In genomic region chr12:57569858-57570257, GRCh38 we compare ENCODE assay signal across 32 cellular contexts. TPM values are rescaled to one million over a fixed set of nuclear protein-coding genes. Genes with fewer than 3 reads are reported as not detected.
"Had no signal": no experiment of that assay in that cellular context is flagged by ENCODE, and none has a peak within 500 bp of the region (broad histone marks: within the 10 kb centered on the region; RNA-seq: fewer than 3 reads in every experiment).

No MANE protein-coding gene starts in this region.

- ATAC-seq: left colon; left lung; mucosa of descending colon; naive thymus-derived CD4-positive, alpha-beta T cell; natural killer cell treated with Interleukin-12 subunit alpha and Interleukin-12 subunit beta and Interleukin-15 and Interleukin-18, amount 100 ng/mL, for 72 hours; pancreas; sciatic nerve; stimulated activated naive B cell treated with anti-CD40 and anti-IgM and Interleukin-4, amounts not matched to agents 10 μg/mL and 1 μg/mL and 100 μg/mL, for 72 hours; stimulated activated naive CD8-positive, alpha-beta T cell treated with anti-CD3 and anti-CD28 coated beads, Interleukin-15, Interleukin-2, amounts not matched to agents 100 U/mL and 50 U/mL, for 24 hours had no signal

- H3K27ac ChIP-seq: left lung, pancreas, prostate gland, skin epidermis, stomach, testis, thyroid gland, transverse colon, upper lobe of left lung had no signal

- H3K4me3 Mint-ChIP-seq: immature natural killer cell; naive thymus-derived CD4-positive, alpha-beta T cell; natural killer cell treated with Interleukin-12 subunit alpha and Interleukin-12 subunit beta and Interleukin-15 and Interleukin-18, amount 100 ng/mL, for 72 hours; stimulated activated naive B cell treated with anti-CD40 and anti-IgM and Interleukin-4, amounts not matched to agents 10 μg/mL and 1 μg/mL and 100 μg/mL, for 72 hours had no signal

- H3K9me3 ChIP-seq: left lung, mucosa of descending colon, pancreas, prostate gland, stomach, testis, thyroid gland, transverse colon, upper lobe of left lung had no signal

- H3K27me3 ChIP-seq: pancreas, testis, thyroid gland, transverse colon, upper lobe of left lung had no signal

- H3K36me3 ChIP-seq: left lung, pancreas, prostate gland, thyroid gland, transverse colon, upper lobe of left lung had no signal

- H3K36me3 Mint-ChIP-seq: immature natural killer cell; natural killer cell treated with Interleukin-12 subunit alpha and Interleukin-12 subunit beta and Interleukin-15 and Interleukin-18, amount 100 ng/mL, for 72 hours had no signal

- H3K4me1 Mint-ChIP-seq: immature natural killer cell; naive thymus-derived CD4-positive, alpha-beta T cell; stimulated activated naive B cell treated with anti-CD40 and anti-IgM and Interleukin-4, amounts not matched to agents 10 μg/mL and 1 μg/mL and 100 μg/mL, for 72 hours had no signal

- DNase-seq: hypothalamus; immature natural killer cell; kidney; left colon; left lung; mesendoderm; midbrain; mucosa of descending colon; naive thymus-derived CD4-positive, alpha-beta T cell; nucleus accumbens; pancreas; posterior cingulate gyrus; retina; right cardiac atrium; stimulated activated CD4-positive, alpha-beta T cell treated with anti-CD3 and anti-CD28 coated beads, Interleukin-12 subunit alpha, Interleukin-12 subunit beta, amount 100 ng/mL, for 4 hours; stimulated activated CD4-positive, alpha-beta T cell treated with anti-CD3 and anti-CD28 coated beads, Interleukin-15, amount 100 ng/mL, for 24 hours; stimulated activated CD4-positive, alpha-beta T cell treated with anti-CD3 and anti-CD28 coated beads, Interleukin-2, amount 100 ng/mL, for 24 hours; stimulated activated CD4-positive, alpha-beta T cell treated with anti-CD3 and anti-CD28 coated beads, Interleukin-4, amount 100 ng/mL, for 1 hour; stimulated activated naive B cell treated with anti-CD40 and anti-IgM and Interleukin-4, amounts not matched to agents 10 μg/mL and 1 μg/mL and 100 μg/mL, for 72 hours; stimulated activated naive CD8-positive, alpha-beta T cell treated with anti-CD3 and anti-CD28 coated beads, Interleukin-15, Interleukin-2, amounts not matched to agents 100 U/mL and 50 U/mL, for 24 hours; stomach; testis; thyroid gland; transverse colon had no signal

- H3K27ac Mint-ChIP-seq: immature natural killer cell; natural killer cell treated with Interleukin-12 subunit alpha and Interleukin-12 subunit beta and Interleukin-15 and Interleukin-18, amount 100 ng/mL, for 72 hours; stimulated activated naive B cell treated with anti-CD40 and anti-IgM and Interleukin-4, amounts not matched to agents 10 μg/mL and 1 μg/mL and 100 μg/mL, for 72 hours had no signal

- H3K4me1 ChIP-seq: left lung, pancreas, prostate gland, stomach, testis, thyroid gland, transverse colon, upper lobe of left lung had no signal

- FAIRE-seq: islet of Langerhans, kidney, pancreas had no signal

- H3K9me3 Mint-ChIP-seq: immature natural killer cell; natural killer cell treated with Interleukin-12 subunit alpha and Interleukin-12 subunit beta and Interleukin-15 and Interleukin-18, amount 100 ng/mL, for 72 hours; stimulated activated naive B cell treated with anti-CD40 and anti-IgM and Interleukin-4, amounts not matched to agents 10 μg/mL and 1 μg/mL and 100 μg/mL, for 72 hours had no signal

- H3K4me3 ChIP-seq: left lung, lung, mucosa of descending colon, pancreas, prostate gland, skin epidermis, stomach, testis, thyroid gland, transverse colon, upper lobe of left lung had no signal

RNA-seq across cellular contexts. Expression of gene KIF5A, which starts 20.0 kb away (rescaled TPM):
- total RNA-seq: myocyte had no signal
- polyA plus RNA-seq: immature natural killer cell had no signal

RNA-seq across cellular contexts. Expression of gene ARHGEF25, which starts 41.4 kb away (rescaled TPM):
- polyA plus RNA-seq: naive thymus-derived CD4-positive, alpha-beta T cell had no signal
